Comparison of ENCODE assay signal across 17 cellular contexts in genomic region chrX:133606990-133607389, GRCh38.
"Had no signal": no experiment of that assay in that cellular context is flagged by ENCODE, and none has a peak within 500 bp of the region (broad histone marks: within the 10 kb centered on the region; RNA-seq: fewer than 3 reads in every experiment).

No MANE protein-coding gene starts in this region.

- H3K27me3 Mint-ChIP-seq: stimulated activated naive CD8-positive, alpha-beta T cell treated with anti-CD3 and anti-CD28 coated beads, Interleukin-15, amount 100 ng/mL, for 72 hours had no signal

- H3K9me3 ChIP-seq: heart left ventricle, testis, transverse colon had no signal

- FAIRE-seq: frontal cortex had no signal

- H3K4me1 Mint-ChIP-seq: natural killer cell; neural crest cell; stimulated activated naive CD8-positive, alpha-beta T cell treated with anti-CD3 and anti-CD28 coated beads, Interleukin-15, amount 100 ng/mL, for 72 hours had no signal

- DNase-seq: effector CD4-positive, alpha-beta T cell; heart left ventricle; hypothalamus; islet precursor cell; natural killer cell; posterior cingulate gyrus; stimulated activated CD4-positive, alpha-beta T cell treated with anti-CD3 and anti-CD28 coated beads, Interleukin-2, amount 100 ng/mL, for 24 hours; stimulated activated CD4-positive, alpha-beta T cell treated with anti-CD3 and anti-CD28 coated beads, Interleukin-4, amount 100 ng/mL, for 4 hours; stimulated activated naive B cell treated with anti-CD40 and anti-IgM and Interleukin-4, amounts not matched to agents 10 μg/mL and 1 μg/mL and 100 μg/mL, for 72 hours; stimulated activated naive CD8-positive, alpha-beta T cell treated with anti-CD3 and anti-CD28 coated beads, Interleukin-15, amount 100 ng/mL, for 72 hours; testis; transverse colon had no signal

- H3K27me3 ChIP-seq: testis, transverse colon had no signal

- H3K4me1 ChIP-seq: testis, transverse colon had no signal

- H3K9me3 Mint-ChIP-seq: natural killer cell; neural crest cell; stimulated activated naive B cell treated with anti-CD40 and anti-IgM and Interleukin-4, amounts not matched to agents 10 μg/mL and 1 μg/mL and 100 μg/mL, for 72 hours; stimulated activated naive CD8-positive, alpha-beta T cell treated with anti-CD3 and anti-CD28 coated beads, Interleukin-15, amount 100 ng/mL, for 72 hours had no signal

- H3K4me3 Mint-ChIP-seq: natural killer cell; neural crest cell; stimulated activated naive B cell treated with anti-CD40 and anti-IgM and Interleukin-4, amounts not matched to agents 10 μg/mL and 1 μg/mL and 100 μg/mL, for 72 hours; stimulated activated naive CD8-positive, alpha-beta T cell treated with anti-CD3 and anti-CD28 coated beads, Interleukin-15, amount 100 ng/mL, for 72 hours had no signal

- H3K36me3 ChIP-seq: heart left ventricle, transverse colon had no signal

- ATAC-seq: esophagus mucosa; heart left ventricle; left lobe of liver; natural killer cell; stimulated activated naive B cell treated with anti-CD40 and anti-IgM and Interleukin-4, amounts not matched to agents 10 μg/mL and 1 μg/mL and 100 μg/mL, for 72 hours; stimulated activated naive CD8-positive, alpha-beta T cell treated with anti-CD3 and anti-CD28 coated beads, Interleukin-15, amount 100 ng/mL, for 72 hours had no signal

- H3K4me3 ChIP-seq: coronary artery, heart left ventricle, testis, transverse colon had no signal

- H3K36me3 Mint-ChIP-seq: natural killer cell; stimulated activated naive B cell treated with anti-CD40 and anti-IgM and Interleukin-4, amounts not matched to agents 10 μg/mL and 1 μg/mL and 100 μg/mL, for 72 hours had no signal

- H3K27ac ChIP-seq: heart left ventricle, testis, transverse colon had no signal

- H3K27ac Mint-ChIP-seq: natural killer cell; stimulated activated naive B cell treated with anti-CD40 and anti-IgM and Interleukin-4, amounts not matched to agents 10 μg/mL and 1 μg/mL and 100 μg/mL, for 72 hours; stimulated activated naive CD8-positive, alpha-beta T cell treated with anti-CD3 and anti-CD28 coated beads, Interleukin-15, amount 100 ng/mL, for 72 hours had no signal
